ENCODE assay signal across 14 cellular contexts in genomic region chr4:8911311-8912088, GRCh38. TPM values are rescaled to one million over a fixed set of nuclear protein-coding genes. Genes with fewer than 3 reads are reported as not detected.
DNase-seq lines count a peak whose midpoint lies in the region; ATAC-seq and TF ChIP-seq lines count a peak whose summit lies in the region.
"Had no signal": no experiment of that assay in that cellular context is flagged by ENCODE, and none has a peak within 500 bp of the region (broad histone marks: within the 10 kb centered on the region; RNA-seq: fewer than 3 reads in every experiment).

No MANE protein-coding gene starts in this region.

- H3K4me3 Mint-ChIP-seq in natural killer cell treated with Interleukin-12 subunit alpha and Interleukin-12 subunit beta and Interleukin-15 and Interleukin-18, amount 100 ng/mL, for 72 hours, result no peak overlapping the region
- H3K4me3 Mint-ChIP-seq: activated CD8-positive, alpha-beta T cell treated with anti-CD3 and anti-CD28 coated beads for 36 hours; effector memory CD8-positive, alpha-beta T cell had no signal

- DNase-seq in AG10803 (ENCODE audit: low read depth), result peak; percentile 66
- peak; percentile 15 for DNase-seq in GM13977 (ENCODE audit: low spot score)
- peak; percentile 23 for DNase-seq in cerebellum (ENCODE audit: low spot score)
- peak; percentile 54 for DNase-seq in natural killer cell treated with Interleukin-12 subunit alpha and Interleukin-12 subunit beta and Interleukin-15 and Interleukin-18, amount 100 ng/mL, for 72 hours (ENCODE audit: low spot score)
- DNase-seq in kidney glomerular epithelial cell (lab: John Stamatoyannopoulos, UW), result no peak
- no peak for DNase-seq in retina
- no peak for DNase-seq in NCI-H1092 (lab: John Stamatoyannopoulos, UW)
- DNase-seq: activated CD8-positive, alpha-beta T cell treated with anti-CD3 and anti-CD28 coated beads for 36 hours; effector memory CD8-positive, alpha-beta T cell; NCI-H1417 treated with DMSO at 0.1 percent for 48 hours; T-helper 1 cell had no signal

- no peaks in the 10 kb centered on the region for H3K9me3 Mint-ChIP-seq in natural killer cell treated with Interleukin-12 subunit alpha and Interleukin-12 subunit beta and Interleukin-15 and Interleukin-18, amount 100 ng/mL, for 72 hours
- H3K9me3 Mint-ChIP-seq: activated CD8-positive, alpha-beta T cell treated with anti-CD3 and anti-CD28 coated beads for 36 hours; effector memory CD8-positive, alpha-beta T cell had no signal

- peaks cover 0 to 2% of the 10 kb centered on the region in 2 donors for H3K4me1 Mint-ChIP-seq in natural killer cell treated with Interleukin-12 subunit alpha and Interleukin-12 subunit beta and Interleukin-15 and Interleukin-18, amount 100 ng/mL, for 72 hours (ENCODE audit: low read depth in 2 of 2)

- H3K36me3 Mint-ChIP-seq in natural killer cell treated with Interleukin-12 subunit alpha and Interleukin-12 subunit beta and Interleukin-15 and Interleukin-18, amount 100 ng/mL, for 72 hours, result no peaks in the 10 kb centered on the region

- no peak for TF ChIP-seq CTCF in AG10803 (conservative IDR thresholded peaks at IDR 0.05; ENCODE audit: low read length)
- no peak for TF ChIP-seq CTCF in GM13977 (IDR thresholded peaks at IDR 0.05; ENCODE audit: extremely low read depth, insufficient read depth, missing control alignments)

- ATAC-seq in natural killer cell treated with Interleukin-12 subunit alpha and Interleukin-12 subunit beta and Interleukin-15 and Interleukin-18, amount 100 ng/mL, for 72 hours, result no peak
- no peak for ATAC-seq in HG03354 (IDR thresholded peaks at IDR 0.05; ENCODE audit: poor library complexity, severe bottlenecking, unreplicated experiment)
- ATAC-seq: activated CD8-positive, alpha-beta T cell treated with anti-CD3 and anti-CD28 coated beads for 36 hours; effector memory CD8-positive, alpha-beta T cell; GM12878 had no signal

- no peak overlapping the region for H3K27ac Mint-ChIP-seq in natural killer cell treated with Interleukin-12 subunit alpha and Interleukin-12 subunit beta and Interleukin-15 and Interleukin-18, amount 100 ng/mL, for 72 hours
- H3K27ac Mint-ChIP-seq: activated CD8-positive, alpha-beta T cell treated with anti-CD3 and anti-CD28 coated beads for 36 hours; effector memory CD8-positive, alpha-beta T cell had no signal

- no peak overlapping the region for H3K4me3 ChIP-seq in AG10803 (ENCODE audit: low read length)
- H3K4me3 ChIP-seq: GM12878 had no signal

- in situ Hi-C loops in GM13977 (cut with MboI; ENCODE audit: low pct_unique_long_range_greater_than_20kb, low sequenced_read_pairs, unreplicated experiment), result no loop called here

- no peaks in the 10 kb centered on the region for H3K27me3 Mint-ChIP-seq in natural killer cell treated with Interleukin-12 subunit alpha and Interleukin-12 subunit beta and Interleukin-15 and Interleukin-18, amount 100 ng/mL, for 72 hours
- H3K27me3 Mint-ChIP-seq: activated CD8-positive, alpha-beta T cell treated with anti-CD3 and anti-CD28 coated beads for 36 hours had no signal

RNA-seq across cellular contexts. Expression of gene HMX1, which starts 39.9 kb away (rescaled TPM):
- 0.18 TPM for total RNA-seq in cerebellum
- not detected for total RNA-seq in natural killer cell treated with Interleukin-12 subunit alpha and Interleukin-12 subunit beta and Interleukin-15 and Interleukin-18, amount 100 ng/mL, for 72 hours
- total RNA-seq: activated CD8-positive, alpha-beta T cell treated with anti-CD3 and anti-CD28 coated beads for 36 hours; GM12878; skeletal muscle tissue had no signal

Comparison
In these comparisons a context has a peak if more than half of its experiments do, and no peak if none do; other contexts are left out.
1. DNase-seq: peak in AG10803 (single experiment), GM13977 (single experiment), cerebellum (single experiment) and natural killer cell treated with Interleukin-12 subunit alpha and Interleukin-12 subunit beta and Interleukin-15 and Interleukin-18, amount 100 ng/mL, for 72 hours (single experiment); none in kidney glomerular epithelial cell (single experiment), retina (single experiment) and NCI-H1092 (single experiment).